Comparison of ENCODE assay signal across 23 cellular contexts in genomic region chr16:26395700-26396099, GRCh38.
DNase-seq lines count a peak whose midpoint lies in the region; ATAC-seq and TF ChIP-seq lines count a peak whose summit lies in the region.
"Had no signal": no experiment of that assay in that cellular context is flagged by ENCODE, and none has a peak within 500 bp of the region (broad histone marks: within the 10 kb centered on the region; RNA-seq: fewer than 3 reads in every experiment).

No MANE protein-coding gene starts in this region.

- H4K20me1 ChIP-seq in BLaER1: no peaks in the 10 kb centered on the region

- ATAC-seq in CD4-positive, CD25-positive, alpha-beta regulatory T cell (ENCODE audit: low read depth in 2 of 2): no peak
- ATAC-seq: GM12878 had no signal

- H3K36me3 ChIP-seq in BLaER1: no peaks in the 10 kb centered on the region
- H3K36me3 ChIP-seq in CD4-positive, CD25-positive, alpha-beta regulatory T cell (ENCODE audit: control insufficient read depth, insufficient read depth, low read length): no peaks in the 10 kb centered on the region
- H3K36me3 ChIP-seq in neuronal stem cell (replicated peaks in 1 of 2; ENCODE audit: control insufficient read depth in 2 of 2, insufficient read depth in 2 of 2, low read length in 2 of 2): no peaks in the 10 kb centered on the region
- no peaks in the 10 kb centered on the region for H3K36me3 ChIP-seq in tibial artery

- peak overlapping the region; percentile 55; the same call in 1 of the 2 replicates for H3K4me2 ChIP-seq in BLaER1
- H3K4me2 ChIP-seq in neuronal stem cell (ENCODE audit: insufficient read depth, low read length, poor library complexity, severe bottlenecking): no peak overlapping the region

- no peaks in the 10 kb centered on the region for H3K79me1 ChIP-seq in neuronal stem cell (ENCODE audit: low read depth, low read length)

- no peak overlapping the region for H2BK5ac ChIP-seq in neuronal stem cell (ENCODE audit: low read length)

- H2BK12ac ChIP-seq in neuronal stem cell (ENCODE audit: low read length): no peak overlapping the region

- peaks cover 0 to 4% (median 3%) of the 10 kb centered on the region in 7 donors for H3K9me3 Mint-ChIP-seq in CD4-positive, CD25-positive, alpha-beta regulatory T cell

- H3K27ac ChIP-seq in BLaER1: no peak overlapping the region
- H3K27ac ChIP-seq in CD4-positive, CD25-positive, alpha-beta regulatory T cell (ENCODE audit: insufficient read depth, low read length, poor library complexity, severe bottlenecking): no peak overlapping the region
- H3K27ac ChIP-seq in neuronal stem cell (replicated peaks; ENCODE audit: low read length): no peak overlapping the region
- no peak overlapping the region for H3K27ac ChIP-seq in tibial artery
- H3K27ac ChIP-seq: C4-2B had no signal

- no peak overlapping the region for H4K8ac ChIP-seq in neuronal stem cell (ENCODE audit: low read depth, low read length)

- no peak overlapping the region for H3K14ac ChIP-seq in neuronal stem cell (ENCODE audit: low read length)

- no peak overlapping the region for H3K4ac ChIP-seq in neuronal stem cell (ENCODE audit: low read length)

- H3K9me3 ChIP-seq in BLaER1 (no peaks in the 10 kb centered on the region), neuronal stem cell (replicated peaks in 1 of 2; ENCODE audit: control insufficient read depth in 2 of 2, insufficient read depth in 1 of 2, low read depth in 1 of 2, low read length in 2 of 2) (no peaks in the 10 kb centered on the region), tibial artery (no peaks in the 10 kb centered on the region)
- no peaks in the 10 kb centered on the region for H3K9me3 ChIP-seq in CD4-positive, CD25-positive, alpha-beta regulatory T cell (ENCODE audit: control insufficient read depth in 2 of 2, low read length in 2 of 2)

- no peaks in the 10 kb centered on the region for H3K27me3 Mint-ChIP-seq in CD4-positive, CD25-positive, alpha-beta regulatory T cell
- H3K27me3 Mint-ChIP-seq: B cell had no signal

- H3K4me3 ChIP-seq in BLaER1 (no peak overlapping the region), neuronal stem cell (ENCODE audit: low read length in 2 of 2) (peak overlapping the region in 1 of 2 donors; percentile 48), tibial artery (no peak overlapping the region)
- no peak overlapping the region for H3K4me3 ChIP-seq in CD4-positive, CD25-positive, alpha-beta regulatory T cell (ENCODE audit: low read depth, low read length)
- H3K4me3 ChIP-seq: GM12878 had no signal

- H3K4me1 ChIP-seq in BLaER1 (peaks cover 17% of the 10 kb centered on the region), neuronal stem cell (ENCODE audit: control insufficient read depth in 2 of 2, insufficient read depth in 1 of 2, low read depth in 1 of 2, low read length in 2 of 2) (no peaks in the 10 kb centered on the region), tibial artery (no peaks in the 10 kb centered on the region)
- H3K4me1 ChIP-seq in CD4-positive, CD25-positive, alpha-beta regulatory T cell (ENCODE audit: control insufficient read depth, insufficient read depth, low read length, poor library complexity, severe bottlenecking): no peaks in the 10 kb centered on the region

- H3K23ac ChIP-seq in neuronal stem cell (ENCODE audit: low read depth, low read length, poor library complexity): peak overlapping the region; percentile 81

- WGBS in neuronal stem cell (ENCODE audit: extremely low coverage in 2 of 2, insufficient read length in 2 of 2, insufficient replicate concordance in 1 of 2), 2 donors: no CpG with 5 or more reads among the region's 13 CpGs

- DNase-seq in Ammon's horn (ENCODE audit: low spot score): peak; percentile 9
- no peak for DNase-seq in CD4-positive, CD25-positive, alpha-beta regulatory T cell
- DNase-seq in neuronal stem cell (ENCODE audit: low spot score): no peak
- no peak for DNase-seq in KG1 (lab: John Stamatoyannopoulos, UW)
- no peak for DNase-seq in activated CD4-positive, alpha-beta T cell treated with anti-CD3 and anti-CD28 coated beads for 48 hours
- DNase-seq in NCI-H2081 treated with DMSO at 0.1 percent for 48 hours (lab: John Stamatoyannopoulos, UW): no peak
- DNase-seq in tibial artery: no peak
- DNase-seq: 8988T; ACHN; CD4-positive, alpha-beta memory T cell; CD8-positive, alpha-beta memory T cell; COR-L47; DMS 273 treated with DMSO at 0.1 percent for 48 hours; DMS153; DMS53; DMS79; DND-41; EL; GDM1 had no signal

- H4K91ac ChIP-seq in neuronal stem cell (ENCODE audit: low read depth, low read length, poor library complexity): no peak overlapping the region

- TF ChIP-seq CTCF in tibial artery (IDR thresholded peaks at IDR 0.05): no peak

- intact Hi-C loops in tibial artery (cut with DNase I; ENCODE audit: low total_unique reads): no loop called here

- H3K9ac ChIP-seq in BLaER1: no peak overlapping the region
- no peak overlapping the region for H3K9ac ChIP-seq in neuronal stem cell (ENCODE audit: low read depth, low read length, poor library complexity)

- no peaks in the 10 kb centered on the region for H3K4me1 Mint-ChIP-seq in CD4-positive, CD25-positive, alpha-beta regulatory T cell
- H3K4me1 Mint-ChIP-seq: B cell; CD4-positive, alpha-beta memory T cell; CD8-positive, alpha-beta memory T cell had no signal

- no peak overlapping the region for H2AK5ac ChIP-seq in neuronal stem cell (ENCODE audit: low read depth, low read length)

- H3K27me3 ChIP-seq in BLaER1 (no peaks in the 10 kb centered on the region), neuronal stem cell (ENCODE audit: control insufficient read depth in 3 of 3, insufficient read depth in 3 of 3, low read depth in 1 of 3, low read length in 3 of 3) (no peaks in the 10 kb centered on the region), tibial artery (no peaks in the 10 kb centered on the region)
- peaks cover 3% of the 10 kb centered on the region for H3K27me3 ChIP-seq in CD4-positive, CD25-positive, alpha-beta regulatory T cell (ENCODE audit: control insufficient read depth, insufficient read depth, low read length)

- H3K36me3 Mint-ChIP-seq in CD4-positive, CD25-positive, alpha-beta regulatory T cell: no peaks in the 10 kb centered on the region
- H3K36me3 Mint-ChIP-seq: CD4-positive, alpha-beta memory T cell had no signal

- peak overlapping the region; percentile 27 for H3K18ac ChIP-seq in neuronal stem cell (ENCODE audit: low read length)

- peak overlapping the region in 2 of 3 donors; percentile 38 to 69 for H3K27ac Mint-ChIP-seq in CD4-positive, CD25-positive, alpha-beta regulatory T cell
- H3K27ac Mint-ChIP-seq: B cell; CD4-positive, alpha-beta memory T cell had no signal

- H3K4me3 Mint-ChIP-seq in CD4-positive, CD25-positive, alpha-beta regulatory T cell: no peak overlapping the region
- H3K4me3 Mint-ChIP-seq: B cell; CD4-positive, alpha-beta memory T cell; CD8-positive, alpha-beta memory T cell had no signal

- no peak overlapping the region for H2BK120ac ChIP-seq in neuronal stem cell (ENCODE audit: low read depth, low read length)

- no peak overlapping the region for H2AFZ ChIP-seq in neuronal stem cell (ENCODE audit: low read length)

- H2BK15ac ChIP-seq in neuronal stem cell (ENCODE audit: low read length): no peak overlapping the region
